21 cellular contexts compared by ENCODE assay signal in the genomic region with DNA sequence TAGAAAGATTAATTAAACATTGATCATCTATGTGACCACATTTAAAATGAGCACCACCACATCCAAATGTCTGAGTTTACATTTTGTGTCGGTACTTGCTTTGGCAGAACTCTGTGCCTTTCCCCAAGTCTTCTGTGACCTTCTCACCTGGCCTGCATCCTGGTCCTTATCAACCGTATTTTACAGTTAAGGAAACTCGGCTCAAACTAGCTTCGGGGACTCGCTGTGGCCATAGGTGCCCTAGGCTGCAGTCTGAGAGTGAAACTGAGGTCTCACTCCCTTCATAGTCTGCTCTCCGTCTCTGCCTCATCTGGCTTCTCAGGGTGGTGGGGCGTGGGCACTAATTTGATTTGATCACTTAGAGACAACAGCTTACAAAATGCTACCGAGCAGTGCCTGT.
"Had no signal": no experiment of that assay in that cellular context is flagged by ENCODE, and none has a peak within 500 bp of the region (broad histone marks: within the 10 kb centered on the region; RNA-seq: fewer than 3 reads in every experiment).

No MANE protein-coding gene starts in this region.

- H3K27ac ChIP-seq: body of pancreas, right atrium auricular region, suprapubic skin, tibial artery had no signal

- ATAC-seq: activated CD8-positive, alpha-beta T cell treated with anti-CD3 and anti-CD28 coated beads for 36 hours; activated naive CD4-positive, alpha-beta T cell treated with anti-CD3 and anti-CD28 coated beads, Interleukin-2, amount 50 U/mL, for 72 hours; activated T-cell treated with anti-CD3 and anti-CD28 coated beads, Interleukin-2, amount 50 U/mL, for 4 hours; activated T-helper 17 cell treated with anti-CD3 and anti-CD28 coated beads, Interleukin-2, amount 50 U/mL, for 72 hours; body of pancreas; left ventricle myocardium superior; mucosa of descending colon; stimulated activated naive B cell treated with anti-CD40 and anti-IgM and Interleukin-4, amounts not matched to agents 10 μg/mL and 1 μg/mL and 100 μg/mL, for 72 hours; T-helper 17 cell had no signal

- FAIRE-seq: colon, frontal cortex had no signal

- H3K9me3 ChIP-seq: body of pancreas, mucosa of descending colon, right atrium auricular region, suprapubic skin, tibial artery had no signal

- H3K4me1 Mint-ChIP-seq: activated T-helper 17 cell treated with anti-CD3 and anti-CD28 coated beads, Interleukin-2, amount 50 U/mL, for 72 hours had no signal

- H3K27ac Mint-ChIP-seq: activated B cell treated with CpG ODN at 0.5 μM for 24 hours; activated CD8-positive, alpha-beta T cell treated with anti-CD3 and anti-CD28 coated beads for 36 hours; activated naive CD4-positive, alpha-beta T cell treated with anti-CD3 and anti-CD28 coated beads, Interleukin-2, amount 50 U/mL, for 72 hours; activated T-helper 17 cell treated with anti-CD3 and anti-CD28 coated beads, Interleukin-2, amount 50 U/mL, for 72 hours; stimulated activated naive B cell treated with anti-CD40 and anti-IgM and Interleukin-4, amounts not matched to agents 10 μg/mL and 1 μg/mL and 100 μg/mL, for 72 hours; T-helper 17 cell had no signal

- H3K4me3 Mint-ChIP-seq: activated B cell treated with CpG ODN at 0.5 μM for 24 hours; activated CD8-positive, alpha-beta T cell treated with anti-CD3 and anti-CD28 coated beads for 36 hours; activated T-cell treated with anti-CD3 and anti-CD28 coated beads, Interleukin-2, amount 50 U/mL, for 4 hours; activated T-helper 17 cell treated with anti-CD3 and anti-CD28 coated beads, Interleukin-2, amount 50 U/mL, for 72 hours; stimulated activated naive B cell treated with anti-CD40 and anti-IgM and Interleukin-4, amounts not matched to agents 10 μg/mL and 1 μg/mL and 100 μg/mL, for 72 hours; T-helper 17 cell had no signal

- H3K4me3 ChIP-seq: body of pancreas, mucosa of descending colon, right atrium auricular region, suprapubic skin, tibial artery had no signal

- H3K36me3 ChIP-seq: right atrium auricular region, suprapubic skin, tibial artery had no signal

- H3K27me3 Mint-ChIP-seq: activated B cell treated with CpG ODN at 0.5 μM for 24 hours; activated T-helper 17 cell treated with anti-CD3 and anti-CD28 coated beads, Interleukin-2, amount 50 U/mL, for 72 hours; T-helper 17 cell had no signal

- H3K36me3 Mint-ChIP-seq: activated naive CD4-positive, alpha-beta T cell treated with anti-CD3 and anti-CD28 coated beads, Interleukin-2, amount 50 U/mL, for 72 hours had no signal

- DNase-seq: activated B cell treated with CpG ODN at 0.5 μM for 24 hours; activated CD4-positive, alpha-beta T cell treated with anti-CD3 and anti-CD28 coated beads, Interleukin-2, amount 50 U/mL, for 1 hour; activated CD8-positive, alpha-beta T cell treated with anti-CD3 and anti-CD28 coated beads for 36 hours; activated T-cell treated with anti-CD3 and anti-CD28 coated beads, Interleukin-2, amount 50 U/mL, for 4 hours; aorta; effector CD8-positive, alpha-beta T cell; left ventricle myocardium superior; mucosa of descending colon; stimulated activated CD4-positive, alpha-beta T cell treated with anti-CD3 and anti-CD28 coated beads, Interleukin-15, amount 100 ng/mL, for 24 hours; stimulated activated CD4-positive, alpha-beta T cell treated with anti-CD3 and anti-CD28 coated beads, Interleukin-2, amount 100 ng/mL, for 24 hours; stimulated activated naive B cell treated with anti-CD40 and anti-IgM and Interleukin-4, amounts not matched to agents 10 μg/mL and 1 μg/mL and 100 μg/mL, for 72 hours; T-helper 17 cell; T1000; tibial artery had no signal

- H3K9me3 Mint-ChIP-seq: activated B cell treated with CpG ODN at 0.5 μM for 24 hours; activated CD8-positive, alpha-beta T cell treated with anti-CD3 and anti-CD28 coated beads for 36 hours; activated naive CD4-positive, alpha-beta T cell treated with anti-CD3 and anti-CD28 coated beads, Interleukin-2, amount 50 U/mL, for 72 hours; activated T-cell treated with anti-CD3 and anti-CD28 coated beads, Interleukin-2, amount 50 U/mL, for 4 hours; activated T-helper 17 cell treated with anti-CD3 and anti-CD28 coated beads, Interleukin-2, amount 50 U/mL, for 72 hours; stimulated activated naive B cell treated with anti-CD40 and anti-IgM and Interleukin-4, amounts not matched to agents 10 μg/mL and 1 μg/mL and 100 μg/mL, for 72 hours had no signal

- H3K27me3 ChIP-seq: body of pancreas, right atrium auricular region, suprapubic skin, tibial artery had no signal

- H3K4me1 ChIP-seq: tibial artery had no signal
